ENCODE assay signal across 17 cellular contexts in the genomic region with DNA sequence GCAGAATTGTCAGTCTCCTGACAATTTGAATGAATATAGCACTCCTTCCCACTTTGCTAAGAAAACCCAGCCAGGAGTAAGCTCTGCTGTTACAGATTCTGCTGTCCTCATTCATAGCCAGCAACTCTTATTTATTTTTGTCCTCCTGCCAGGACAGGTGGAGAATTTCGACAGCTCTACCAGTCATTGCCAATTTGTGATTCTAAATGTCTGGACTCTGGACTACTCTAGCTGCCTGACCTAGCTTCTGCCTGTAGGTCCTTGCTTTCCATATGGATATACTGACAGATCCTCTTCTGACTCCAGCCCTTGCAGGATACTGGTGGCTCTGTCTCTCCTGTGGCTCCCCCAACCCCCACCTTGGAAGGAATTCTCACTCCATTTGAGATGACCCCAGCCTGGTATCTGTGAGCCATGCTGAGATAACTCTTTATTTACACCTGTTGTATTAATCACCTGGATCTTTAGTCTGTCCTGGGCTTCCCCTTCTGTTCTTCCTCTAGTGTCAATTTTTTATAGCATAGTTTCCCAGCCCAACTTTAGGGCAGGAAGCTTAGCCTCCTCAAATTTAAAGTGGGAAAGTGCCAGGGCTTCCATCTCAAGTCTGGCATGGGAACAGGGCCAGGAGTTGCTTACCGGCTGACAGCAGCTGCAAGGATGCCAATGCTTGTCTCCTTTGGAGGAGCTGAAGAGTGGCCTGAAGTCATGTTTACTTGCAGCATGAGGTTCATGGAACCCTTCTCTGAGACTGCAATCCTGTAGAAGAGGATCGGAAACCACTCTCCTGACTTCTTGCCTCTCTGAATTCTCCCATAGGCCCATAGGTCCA. TPM values are rescaled to one million over a fixed set of nuclear protein-coding genes. Genes with fewer than 3 reads are reported as not detected.
"Had no signal": no experiment of that assay in that cellular context is flagged by ENCODE, and none has a peak within 500 bp of the region (broad histone marks: within the 10 kb centered on the region; RNA-seq: fewer than 3 reads in every experiment).

No MANE protein-coding gene starts in this region.

- DNase-seq: activated CD4-positive, alpha-beta memory T cell treated with anti-CD3 and anti-CD28 coated beads for 36 hours; activated gamma-delta T cell; activated T-cell treated with anti-CD3 and anti-CD28 coated beads, Interleukin-2, amount 50 U/mL, for 48 hours; amygdala; glutamatergic neuron; left colon; nephron progenitor cell; retina; stimulated activated CD4-positive, alpha-beta T cell treated with anti-CD3 and anti-CD28 coated beads, Interleukin-1b, Interleukin-23, amount 100 ng/mL, for 48 hours; stimulated activated naive B cell treated with anti-CD40 and anti-IgM and Interleukin-4, amounts not matched to agents 10 μg/mL and 1 μg/mL and 100 μg/mL, for 72 hours; T-helper 9 cell; upper lobe of left lung had no signal

- H3K27me3 ChIP-seq: suprapubic skin, upper lobe of left lung had no signal

- H3K4me1 ChIP-seq: suprapubic skin, upper lobe of left lung had no signal

- H3K4me3 ChIP-seq: suprapubic skin, upper lobe of left lung had no signal

- H3K9me3 ChIP-seq: suprapubic skin, upper lobe of left lung had no signal

- H3K36me3 ChIP-seq: suprapubic skin, upper lobe of left lung had no signal

- H3K27ac ChIP-seq: suprapubic skin, upper lobe of left lung, VCaP had no signal

- ATAC-seq: left colon; stimulated activated naive B cell treated with anti-CD40 and anti-IgM and Interleukin-4, amounts not matched to agents 10 μg/mL and 1 μg/mL and 100 μg/mL, for 72 hours had no signal

RNA-seq across cellular contexts. Expression of gene PM20D1, which starts 6.7 kb away (rescaled TPM):
- total RNA-seq: chondrocyte, osteocyte had no signal
- polyA plus RNA-seq: esophagus had no signal
